27 cellular contexts compared by ENCODE assay signal in the genomic region with DNA sequence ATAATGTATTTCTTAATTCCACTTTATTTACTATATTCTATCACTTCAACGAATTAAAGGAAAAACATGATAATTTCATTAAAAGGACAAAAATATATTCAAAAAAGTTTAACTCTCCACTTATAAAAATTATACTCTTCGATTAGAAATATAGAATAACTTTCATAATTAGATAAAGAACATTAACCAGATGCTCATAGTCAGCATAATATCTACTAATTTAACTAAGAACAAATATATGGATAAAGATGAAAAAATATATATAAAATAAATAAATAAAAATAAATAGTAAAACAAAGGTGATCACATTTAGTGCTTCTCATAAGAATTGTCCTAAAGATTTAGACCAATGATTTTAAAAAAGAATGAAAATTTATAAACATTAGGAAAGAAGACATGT.
"Had no signal": no experiment of that assay in that cellular context is flagged by ENCODE, and none has a peak within 500 bp of the region (broad histone marks: within the 10 kb centered on the region; RNA-seq: fewer than 3 reads in every experiment).

No MANE protein-coding gene starts in this region.

- H3K27me3 ChIP-seq: adrenal gland, body of pancreas, colonic mucosa, gastrocnemius medialis, heart left ventricle had no signal

- H3K4me1 ChIP-seq: adrenal gland, body of pancreas, colonic mucosa, gastrocnemius medialis, heart left ventricle had no signal

- DNase-seq: activated B cell treated with CpG ODN at 0.5 μM for 24 hours; activated CD4-positive, alpha-beta memory T cell treated with anti-CD3 and anti-CD28 coated beads for 36 hours; activated CD4-positive, alpha-beta T cell treated with anti-CD3 and anti-CD28 coated beads for 48 hours; activated CD8-positive, alpha-beta memory T cell treated with anti-CD3 and anti-CD28 coated beads, Interleukin-2, amount 10 ng/mL, durations not matched to agents 7 days and 5 days; activated CD8-positive, alpha-beta memory T cell treated with anti-CD3 and anti-CD28 coated beads, Interleukin-2, amount 50 U/mL, for 4 hours; activated CD8-positive, alpha-beta T cell treated with anti-CD3 and anti-CD28 coated beads, Interleukin-2, amount 10 ng/mL, durations not matched to agents 7 days and 5 days; activated effector memory CD4-positive, alpha-beta T cell treated with anti-CD3 and anti-CD28 coated beads, Interleukin-2, amount 50 U/mL, for 16 hours; activated naive CD4-positive, alpha-beta T cell treated with anti-CD3 and anti-CD28 coated beads for 36 hours; activated naive CD8-positive, alpha-beta T cell treated with anti-CD3 and anti-CD28 coated beads for 36 hours; activated naive CD8-positive, alpha-beta T cell treated with anti-CD3 and anti-CD28 coated beads, Interleukin-2, amount 50 U/mL, for 24 hours; activated T-cell treated with anti-CD3 and anti-CD28 coated beads, Interleukin-2, amount 50 U/mL, for 1 hour; activated T-cell treated with anti-CD3 and anti-CD28 coated beads, Interleukin-2, amount 50 U/mL, for 48 hours; adrenal gland; amygdala; aorta; body of pancreas; caudate nucleus; colonic mucosa; effector CD8-positive, alpha-beta T cell; foreskin fibroblast; gastrocnemius medialis; glutamatergic neuron; heart left ventricle; T-helper 2 cell; WERI-Rb-1 had no signal

- ATAC-seq: activated CD4-positive, CD25-positive, alpha-beta regulatory T cell treated with anti-CD3 and anti-CD28 coated beads, Interleukin-2, amount 50 U/mL, for 24 hours; activated CD8-positive, alpha-beta memory T cell treated with anti-CD3 and anti-CD28 coated beads, Interleukin-2, amount 10 ng/mL, durations not matched to agents 7 days and 5 days; activated CD8-positive, alpha-beta T cell treated with anti-CD3 and anti-CD28 coated beads, Interleukin-2, amount 10 ng/mL, durations not matched to agents 7 days and 5 days; activated naive CD8-positive, alpha-beta T cell treated with anti-CD3 and anti-CD28 coated beads, Interleukin-2, amount 50 U/mL, for 24 hours; body of pancreas; esophagus mucosa; gastrocnemius medialis; heart left ventricle had no signal

- H3K36me3 ChIP-seq: adrenal gland, colonic mucosa, gastrocnemius medialis, heart left ventricle, WERI-Rb-1 had no signal

- H3K27ac ChIP-seq: adrenal gland, body of pancreas, colonic mucosa, gastrocnemius medialis, heart left ventricle, WERI-Rb-1 had no signal

- H3K4me3 ChIP-seq: adrenal gland, body of pancreas, colonic mucosa, gastrocnemius medialis, heart left ventricle had no signal

- H3K9me3 ChIP-seq: adrenal gland, body of pancreas, colonic mucosa, gastrocnemius medialis had no signal
